In genomic region chr13:50846861-50847475, GRCh38 we compare ENCODE assay signal across 19 cellular contexts. TPM values are rescaled to one million over a fixed set of nuclear protein-coding genes. Genes with fewer than 3 reads are reported as not detected.
"Had no signal": no experiment of that assay in that cellular context is flagged by ENCODE, and none has a peak within 500 bp of the region (broad histone marks: within the 10 kb centered on the region; RNA-seq: fewer than 3 reads in every experiment).

No MANE protein-coding gene starts in this region.

- H3K4me3 Mint-ChIP-seq: central memory CD8-positive, alpha-beta T cell; dendritic cell treated with granulocyte-macrophage colony-stimulating factor and Interleukin-4, amounts not matched to agents 40 ng/mL and 50 ng/mL, for 4 days; effector memory CD8-positive, alpha-beta T cell; nephron progenitor cell had no signal

- H3K9me3 ChIP-seq: body of pancreas, gastroesophageal sphincter, left ventricle myocardium inferior, sigmoid colon, suprapubic skin had no signal

- H3K27ac Mint-ChIP-seq: dendritic cell treated with granulocyte-macrophage colony-stimulating factor and Interleukin-4, amounts not matched to agents 40 ng/mL and 50 ng/mL, for 4 days; nephron progenitor cell had no signal

- H3K4me2 ChIP-seq: hepatocyte had no signal

- H3K27ac ChIP-seq: body of pancreas, epithelial cell of prostate, hepatocyte, left ventricle myocardium inferior, sigmoid colon, suprapubic skin had no signal

- H3K79me2 ChIP-seq: hepatocyte had no signal

- H3K36me3 ChIP-seq: gastroesophageal sphincter, left ventricle myocardium inferior, sigmoid colon, suprapubic skin had no signal

- ATAC-seq: body of pancreas; effector memory CD8-positive, alpha-beta T cell; gastroesophageal sphincter; stimulated activated naive CD8-positive, alpha-beta T cell treated with anti-CD3 and anti-CD28 coated beads, Interleukin-15, Interleukin-2, amounts not matched to agents 100 U/mL and 50 U/mL, for 24 hours had no signal

- H2AFZ ChIP-seq: hepatocyte had no signal

- H3K27me3 Mint-ChIP-seq: central memory CD8-positive, alpha-beta T cell had no signal

- H3K9me3 Mint-ChIP-seq: central memory CD8-positive, alpha-beta T cell; dendritic cell treated with granulocyte-macrophage colony-stimulating factor and Interleukin-4, amounts not matched to agents 40 ng/mL and 50 ng/mL, for 4 days; effector memory CD8-positive, alpha-beta T cell had no signal

- H3K4me3 ChIP-seq: body of pancreas, gastroesophageal sphincter, hepatocyte, left ventricle myocardium inferior, sigmoid colon, suprapubic skin had no signal

- DNase-seq: activated naive CD4-positive, alpha-beta T cell treated with anti-CD3 and anti-CD28 coated beads, Interleukin-2, amount 50 U/mL, for 16 hours; activated T-cell treated with anti-CD3 and anti-CD28 coated beads for 4 hours; amniotic stem cell; body of pancreas; effector memory CD8-positive, alpha-beta T cell; kidney; left ventricle myocardium inferior; mesendoderm; nephron progenitor cell; sigmoid colon; stimulated activated naive CD8-positive, alpha-beta T cell treated with anti-CD3 and anti-CD28 coated beads, Interleukin-15, Interleukin-2, amounts not matched to agents 100 U/mL and 50 U/mL, for 24 hours had no signal

RNA-seq across cellular contexts. Expression of gene DLEU7, which starts 3.5 kb away (rescaled TPM):
- total RNA-seq: body of pancreas, hepatocyte, osteoblast, suprapubic skin, ureter had no signal
- polyA plus RNA-seq: hepatocyte had no signal
